Comparison of ENCODE assay signal across 7 cellular contexts in genomic region chr1:16642025-16642966, GRCh38. TPM values are rescaled to one million over a fixed set of nuclear protein-coding genes. Genes with fewer than 3 reads are reported as not detected.
A peak's percentile ranks its signal among the peaks of the same experiment; 100 is the strongest.
DNase-seq lines count a peak whose midpoint lies in the region; ATAC-seq and TF ChIP-seq lines count a peak whose summit lies in the region.
"Not testable (repeated sequence)": the region's sequence is repeated elsewhere in the genome, so short reads cannot be mapped to it uniquely, and the experiment has no call there.

No MANE protein-coding gene starts in this region.

- DNase-seq in activated CD8-positive, alpha-beta T cell treated with anti-CD3 and anti-CD28 coated beads for 36 hours = peak; percentile 1
- peak; percentile 39 for DNase-seq in activated naive CD8-positive, alpha-beta T cell treated with anti-CD3 and anti-CD28 coated beads, Interleukin-2, amount 10 ng/mL, durations not matched to agents 7 days and 5 days
- DNase-seq in endothelial cell (ENCODE audit: low spot score) = peak; percentile 2
- DNase-seq in left lung = peak; percentile 31 to 81
- DNase-seq in neuronal stem cell (ENCODE audit: low spot score) = not testable (repeated sequence)
- DNase-seq in stimulated activated CD8-positive, alpha-beta memory T cell treated with anti-CD3 and anti-CD28 coated beads, Interleukin-12 subunit alpha, Interleukin-12 subunit beta, amount 100 ng/mL, for 4 hours (ENCODE audit: low read depth) = peak; percentile 0

- not testable (repeated sequence) for H3K27ac ChIP-seq in OCI-LY1 (ENCODE audit: low read depth, low read length, poor library complexity, severe bottlenecking); left lung; neuronal stem cell (replicated peaks; ENCODE audit: low read length)

- not testable (repeated sequence) for H3K27ac Mint-ChIP-seq in activated CD8-positive, alpha-beta T cell treated with anti-CD3 and anti-CD28 coated beads for 36 hours; activated naive CD8-positive, alpha-beta T cell treated with anti-CD3 and anti-CD28 coated beads, Interleukin-2, amount 10 ng/mL, durations not matched to agents 7 days and 5 days; endothelial cell (ENCODE audit: unreplicated experiment)

- not testable (repeated sequence) for H4K20me1 ChIP-seq in OCI-LY1 (ENCODE audit: insufficient read depth, low read length)

- not testable (repeated sequence) for TF ChIP-seq CTCF in OCI-LY1 (IDR thresholded peaks at IDR 0.05; ENCODE audit: low read length); activated CD8-positive, alpha-beta T cell treated with anti-CD3 and anti-CD28 coated beads for 36 hours (IDR thresholded peaks at IDR 0.05); endothelial cell (IDR thresholded peaks at IDR 0.05; ENCODE audit: unreplicated experiment); left lung (IDR thresholded peaks at IDR 0.05)

- not testable (repeated sequence) for H2BK15ac ChIP-seq in neuronal stem cell (ENCODE audit: low read length)

- not testable (repeated sequence) for H2AFZ ChIP-seq in OCI-LY1 (ENCODE audit: low read length); neuronal stem cell (ENCODE audit: low read length)

- H3K27me3 Mint-ChIP-seq in activated CD8-positive, alpha-beta T cell treated with anti-CD3 and anti-CD28 coated beads for 36 hours; activated naive CD8-positive, alpha-beta T cell treated with anti-CD3 and anti-CD28 coated beads, Interleukin-2, amount 10 ng/mL, durations not matched to agents 7 days and 5 days; endothelial cell (ENCODE audit: unreplicated experiment): not testable (repeated sequence)

- peaks cover 26% of the 10 kb centered on the region for H3K4me1 ChIP-seq in OCI-LY1 (ENCODE audit: insufficient read depth, low read length, severe bottlenecking)
- peaks cover 20 to 37% of the 10 kb centered on the region in 2 donors for H3K4me1 ChIP-seq in left lung
- H3K4me1 ChIP-seq in neuronal stem cell (ENCODE audit: control insufficient read depth in 2 of 2, insufficient read depth in 1 of 2, low read depth in 1 of 2, low read length in 2 of 2) = peaks cover 10 to 15% of the 10 kb centered on the region in 2 donors

- not testable (repeated sequence) for H2BK12ac ChIP-seq in neuronal stem cell (ENCODE audit: low read length)

- H3K9me2 ChIP-seq in OCI-LY1 (ENCODE audit: low read depth, low read length) = not testable (repeated sequence)

- H4K8ac ChIP-seq in neuronal stem cell (ENCODE audit: low read depth, low read length) = not testable (repeated sequence)

- not testable (repeated sequence) for H3K9me3 Mint-ChIP-seq in activated CD8-positive, alpha-beta T cell treated with anti-CD3 and anti-CD28 coated beads for 36 hours; activated naive CD8-positive, alpha-beta T cell treated with anti-CD3 and anti-CD28 coated beads, Interleukin-2, amount 10 ng/mL, durations not matched to agents 7 days and 5 days; endothelial cell (ENCODE audit: unreplicated experiment)

- peaks cover 11% of the 10 kb centered on the region for H3K79me2 ChIP-seq in OCI-LY1 (ENCODE audit: insufficient read depth, low read length)

- H4K91ac ChIP-seq in neuronal stem cell (ENCODE audit: low read depth, low read length, poor library complexity) = not testable (repeated sequence)

- H3K4ac ChIP-seq in neuronal stem cell (ENCODE audit: low read length) = not testable (repeated sequence)

- not testable (repeated sequence) for H3K9ac ChIP-seq in OCI-LY1 (ENCODE audit: low read length); neuronal stem cell (ENCODE audit: low read depth, low read length, poor library complexity)

- not testable (repeated sequence) for H3F3A ChIP-seq in OCI-LY1 (ENCODE audit: insufficient read depth, low read length)

- not testable (repeated sequence) for H3K36me3 ChIP-seq in OCI-LY1 (ENCODE audit: insufficient read depth, low read length); left lung
- peaks cover 0 to 20% of the 10 kb centered on the region in 2 donors for H3K36me3 ChIP-seq in neuronal stem cell (replicated peaks in 1 of 2; ENCODE audit: control insufficient read depth in 2 of 2, insufficient read depth in 2 of 2, low read length in 2 of 2)

- not testable (repeated sequence) for H3K23ac ChIP-seq in neuronal stem cell (ENCODE audit: low read depth, low read length, poor library complexity)

- H3K79me1 ChIP-seq in neuronal stem cell (ENCODE audit: low read depth, low read length) = peaks cover 24% of the 10 kb centered on the region

- POLR2A ChIA-PET in activated CD8-positive, alpha-beta T cell treated with anti-CD3 and anti-CD28 coated beads for 36 hours (lab: Charles Lee); activated naive CD8-positive, alpha-beta T cell treated with anti-CD3 and anti-CD28 coated beads, Interleukin-2, amount 10 ng/mL, durations not matched to agents 7 days and 5 days (lab: Charles Lee): not testable (repeated sequence)

- H3K36me3 Mint-ChIP-seq in activated CD8-positive, alpha-beta T cell treated with anti-CD3 and anti-CD28 coated beads for 36 hours (ENCODE audit: low read depth); activated naive CD8-positive, alpha-beta T cell treated with anti-CD3 and anti-CD28 coated beads, Interleukin-2, amount 10 ng/mL, durations not matched to agents 7 days and 5 days; endothelial cell (ENCODE audit: low read depth, unreplicated experiment): not testable (repeated sequence)

- no CpG with 5 or more reads among the region's 9 CpGs for WGBS in neuronal stem cell (ENCODE audit: extremely low coverage in 2 of 2, insufficient read length in 2 of 2, insufficient replicate concordance in 1 of 2), 2 donors

- not testable (repeated sequence) for H3K4me3 Mint-ChIP-seq in activated CD8-positive, alpha-beta T cell treated with anti-CD3 and anti-CD28 coated beads for 36 hours; activated naive CD8-positive, alpha-beta T cell treated with anti-CD3 and anti-CD28 coated beads, Interleukin-2, amount 10 ng/mL, durations not matched to agents 7 days and 5 days; endothelial cell (ENCODE audit: unreplicated experiment)

- intact Hi-C loops in activated CD8-positive, alpha-beta T cell treated with anti-CD3 and anti-CD28 coated beads for 36 hours (cut with micrococcal nuclease); left lung (cut with DNase I): not testable (repeated sequence)

- H3K4me2 ChIP-seq in OCI-LY1 (ENCODE audit: low read length) = peak overlapping the region; percentile 74; the same call in 1 of the 2 replicates
- not testable (repeated sequence) for H3K4me2 ChIP-seq in neuronal stem cell (ENCODE audit: insufficient read depth, low read length, poor library complexity, severe bottlenecking)

- not testable (repeated sequence) for H3K9me3 ChIP-seq in OCI-LY1 (ENCODE audit: low read length); left lung; neuronal stem cell (replicated peaks in 1 of 2; ENCODE audit: control insufficient read depth in 2 of 2, insufficient read depth in 1 of 2, low read depth in 1 of 2, low read length in 2 of 2)

- H2AK5ac ChIP-seq in neuronal stem cell (ENCODE audit: low read depth, low read length) = peak overlapping the region; percentile 67

- not testable (repeated sequence) for H3K18ac ChIP-seq in neuronal stem cell (ENCODE audit: low read length)

- not testable (repeated sequence) for ATAC-seq in activated CD8-positive, alpha-beta T cell treated with anti-CD3 and anti-CD28 coated beads for 36 hours; activated naive CD8-positive, alpha-beta T cell treated with anti-CD3 and anti-CD28 coated beads, Interleukin-2, amount 10 ng/mL, durations not matched to agents 7 days and 5 days (ENCODE audit: low read depth); left lung

- not testable (repeated sequence) for H3K4me1 Mint-ChIP-seq in activated CD8-positive, alpha-beta T cell treated with anti-CD3 and anti-CD28 coated beads for 36 hours (ENCODE audit: low read depth); activated naive CD8-positive, alpha-beta T cell treated with anti-CD3 and anti-CD28 coated beads, Interleukin-2, amount 10 ng/mL, durations not matched to agents 7 days and 5 days; endothelial cell (ENCODE audit: unreplicated experiment)

- peak overlapping the region; percentile 43 for H2BK5ac ChIP-seq in neuronal stem cell (ENCODE audit: low read length)

- CTCF ChIA-PET in activated CD8-positive, alpha-beta T cell treated with anti-CD3 and anti-CD28 coated beads for 36 hours (lab: Charles Lee) = not testable (repeated sequence)

- H3K4me3 ChIP-seq in OCI-LY1 (ENCODE audit: low read depth, low read length, poor library complexity, severe bottlenecking) (peak overlapping the region; percentile 63), neuronal stem cell (ENCODE audit: low read length in 2 of 2) (peak overlapping the region in 1 of 2 donors; percentile 57)
- H3K4me3 ChIP-seq in left lung = not testable (repeated sequence)

- not testable (repeated sequence) for H3K27me3 ChIP-seq in OCI-LY1 (ENCODE audit: insufficient read depth, low read length); left lung; neuronal stem cell (ENCODE audit: control insufficient read depth in 3 of 3, insufficient read depth in 3 of 3, low read depth in 1 of 3, low read length in 3 of 3)

- peak overlapping the region; percentile 18 for H2BK120ac ChIP-seq in neuronal stem cell (ENCODE audit: low read depth, low read length)

- not testable (repeated sequence) for H3K14ac ChIP-seq in neuronal stem cell (ENCODE audit: low read length)

RNA-seq across cellular contexts. Expression of gene RNU1-3, which starts 24.5 kb away (rescaled TPM):
- total RNA-seq in activated CD8-positive, alpha-beta T cell treated with anti-CD3 and anti-CD28 coated beads for 36 hours = 1,000 to 10,000 TPM in 1 of 2 experiments, 100 to 1,000 TPM in 1; 820 to 1,043 TPM
- total RNA-seq in activated naive CD8-positive, alpha-beta T cell treated with anti-CD3 and anti-CD28 coated beads, Interleukin-2, amount 10 ng/mL, durations not matched to agents 7 days and 5 days = 1,000 to 10,000 TPM; 3,257 to 3,430 TPM
- 3,428 TPM for total RNA-seq in endothelial cell (ENCODE audit: unreplicated experiment)
- total RNA-seq in left lung = 1,000 to 10,000 TPM; 2,748 to 3,444 TPM
- 14.3 TPM for polyA plus RNA-seq in neuronal stem cell (2013, experiment 1 of 2)
- polyA plus RNA-seq in neuronal stem cell (2013, experiment 2 of 2) = 15.9 TPM

RNA-seq across cellular contexts. Expression of gene NBPF1, which starts 28.9 kb away (rescaled TPM):
- 1 to 10 TPM; 2.8 to 3.1 TPM for total RNA-seq in activated CD8-positive, alpha-beta T cell treated with anti-CD3 and anti-CD28 coated beads for 36 hours
- 10 to 100 TPM; 11.3 to 12.6 TPM for total RNA-seq in activated naive CD8-positive, alpha-beta T cell treated with anti-CD3 and anti-CD28 coated beads, Interleukin-2, amount 10 ng/mL, durations not matched to agents 7 days and 5 days
- total RNA-seq in endothelial cell (ENCODE audit: unreplicated experiment) (41.8 TPM), left lung (10 to 100 TPM; 35.2 to 40.1 TPM)
- 19.8 TPM for polyA plus RNA-seq in neuronal stem cell (2013, experiment 1 of 2)
- polyA plus RNA-seq in neuronal stem cell (2013, experiment 2 of 2) = 20.3 TPM
